Comparison of ENCODE assay signal across 22 cellular contexts in genomic region chr12:26021534-26021933, GRCh38.
"Had no signal": no experiment of that assay in that cellular context is flagged by ENCODE, and none has a peak within 500 bp of the region (broad histone marks: within the 10 kb centered on the region; RNA-seq: fewer than 3 reads in every experiment).

No MANE protein-coding gene starts in this region.

- H3K9ac ChIP-seq: parathyroid adenoma had no signal

- H3K4me1 ChIP-seq: parathyroid adenoma had no signal

- H3K9me3 ChIP-seq: gastrocnemius medialis, right lobe of liver, thoracic aorta, tibial nerve, upper lobe of left lung had no signal

- H3K27ac ChIP-seq: dorsolateral prefrontal cortex, epithelial cell of prostate, gastrocnemius medialis, parathyroid adenoma, right lobe of liver, thoracic aorta, tibial nerve, upper lobe of left lung had no signal

- H3K4me3 Mint-ChIP-seq: memory B cell; naive thymus-derived CD8-positive, alpha-beta T cell; stimulated activated naive B cell treated with anti-CD40 and anti-IgM and Interleukin-4, amounts not matched to agents 10 μg/mL and 1 μg/mL and 100 μg/mL, for 72 hours; stimulated activated naive CD8-positive, alpha-beta T cell treated with anti-CD3 and anti-CD28 coated beads, Interleukin-15, Interleukin-2, amounts not matched to agents 100 ng/mL and 50 ng/mL, for 24 hours had no signal

- DNase-seq: dorsolateral prefrontal cortex; effector CD4-positive, alpha-beta T cell; foreskin fibroblast; gastrocnemius medialis; head of caudate nucleus; midbrain; naive thymus-derived CD8-positive, alpha-beta T cell; right lobe of liver; small intestine; stimulated activated CD4-positive, alpha-beta T cell treated with anti-CD3 and anti-CD28 coated beads, Interleukin-15, amount 100 ng/mL, for 24 hours; stimulated activated CD4-positive, alpha-beta T cell treated with anti-CD3 and anti-CD28 coated beads, Interleukin-2, amount 100 ng/mL, for 48 hours; stimulated activated naive B cell treated with anti-CD40 and anti-IgM and Interleukin-4, amounts not matched to agents 10 μg/mL and 1 μg/mL and 100 μg/mL, for 72 hours; upper lobe of left lung had no signal

- H3K27me3 ChIP-seq: dorsolateral prefrontal cortex, gastrocnemius medialis, right lobe of liver, tibial nerve, upper lobe of left lung had no signal

- H3K27me3 Mint-ChIP-seq: progenitor cell of endocrine pancreas; stimulated activated naive CD8-positive, alpha-beta T cell treated with anti-CD3 and anti-CD28 coated beads, Interleukin-15, Interleukin-2, amounts not matched to agents 100 ng/mL and 50 ng/mL, for 24 hours had no signal

- H3K27ac Mint-ChIP-seq: memory B cell; naive thymus-derived CD8-positive, alpha-beta T cell; progenitor cell of endocrine pancreas; stimulated activated naive B cell treated with anti-CD40 and anti-IgM and Interleukin-4, amounts not matched to agents 10 μg/mL and 1 μg/mL and 100 μg/mL, for 72 hours; stimulated activated naive CD8-positive, alpha-beta T cell treated with anti-CD3 and anti-CD28 coated beads, Interleukin-15, Interleukin-2, amounts not matched to agents 100 ng/mL and 50 ng/mL, for 24 hours had no signal

- H3K36me3 Mint-ChIP-seq: memory B cell; naive thymus-derived CD8-positive, alpha-beta T cell; stimulated activated naive B cell treated with anti-CD40 and anti-IgM and Interleukin-4, amounts not matched to agents 10 μg/mL and 1 μg/mL and 100 μg/mL, for 72 hours had no signal

- ATAC-seq: esophagus mucosa; gastrocnemius medialis; naive thymus-derived CD8-positive, alpha-beta T cell; right lobe of liver; stimulated activated naive B cell treated with anti-CD40 and anti-IgM and Interleukin-4, amounts not matched to agents 10 μg/mL and 1 μg/mL and 100 μg/mL, for 72 hours had no signal

- H3K9me3 Mint-ChIP-seq: memory B cell; naive thymus-derived CD8-positive, alpha-beta T cell; stimulated activated naive B cell treated with anti-CD40 and anti-IgM and Interleukin-4, amounts not matched to agents 10 μg/mL and 1 μg/mL and 100 μg/mL, for 72 hours; stimulated activated naive CD8-positive, alpha-beta T cell treated with anti-CD3 and anti-CD28 coated beads, Interleukin-15, Interleukin-2, amounts not matched to agents 100 ng/mL and 50 ng/mL, for 24 hours had no signal

- H3K4me3 ChIP-seq: dorsolateral prefrontal cortex, gastrocnemius medialis, lung, right lobe of liver, thoracic aorta, tibial nerve, upper lobe of left lung had no signal

- H3K4me1 Mint-ChIP-seq: memory B cell; naive thymus-derived CD8-positive, alpha-beta T cell; stimulated activated naive B cell treated with anti-CD40 and anti-IgM and Interleukin-4, amounts not matched to agents 10 μg/mL and 1 μg/mL and 100 μg/mL, for 72 hours had no signal

- H3K36me3 ChIP-seq: gastrocnemius medialis, right lobe of liver, thoracic aorta, tibial nerve, upper lobe of left lung had no signal
